9 cellular contexts compared by ENCODE assay signal in the genomic region with DNA sequence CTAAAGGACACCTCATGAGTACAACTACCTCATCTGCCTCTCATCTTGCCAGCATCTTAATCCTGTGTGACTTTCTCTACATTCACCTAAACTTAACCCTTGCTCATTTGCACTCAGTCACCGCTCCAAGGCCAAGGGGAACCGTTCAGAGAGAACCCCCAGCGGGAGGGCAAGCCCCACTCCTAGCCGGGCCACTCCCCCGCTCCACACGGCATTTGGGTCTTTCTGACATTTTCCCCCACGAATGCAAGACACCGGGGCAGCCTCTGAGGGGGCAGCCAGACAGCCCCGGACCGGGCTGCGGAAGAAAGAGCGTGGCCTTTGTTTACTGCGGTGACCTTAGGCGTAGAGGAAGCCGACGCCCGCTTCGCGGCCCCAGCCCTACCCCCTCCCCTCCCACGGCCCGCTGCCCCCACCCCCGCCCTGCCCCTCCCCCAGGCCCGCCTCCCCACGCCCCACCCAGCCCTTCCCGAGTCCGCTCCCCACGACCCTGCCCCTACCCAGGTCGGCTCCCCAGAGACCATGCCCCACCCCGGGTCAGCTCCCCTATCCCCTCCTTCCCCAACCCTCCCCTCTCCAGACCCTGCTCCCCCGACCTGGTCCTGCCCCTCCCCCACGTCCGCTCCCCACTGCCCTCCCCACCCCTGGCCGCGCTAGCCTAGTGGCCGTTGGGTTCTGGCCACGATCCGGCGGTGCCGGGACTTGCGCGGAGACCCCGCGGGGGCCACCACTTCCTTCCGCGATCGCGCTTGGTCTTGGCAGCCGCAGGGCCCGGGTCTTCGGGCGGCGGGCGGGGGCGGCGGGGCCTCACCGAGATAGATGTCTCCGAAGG. TPM values are rescaled to one million over a fixed set of nuclear protein-coding genes. Genes with fewer than 3 reads are reported as not detected.
A peak's percentile ranks its signal among the peaks of the same experiment; 100 is the strongest.
DNase-seq lines count a peak whose midpoint lies in the region; FAIRE-seq and TF ChIP-seq lines count a peak whose summit lies in the region.
"Had no signal": no experiment of that assay in that cellular context is flagged by ENCODE, and none has a peak within 500 bp of the region (broad histone marks: within the 10 kb centered on the region; RNA-seq: fewer than 3 reads in every experiment).

No MANE protein-coding gene starts in this region.

- H3K36me3 Mint-ChIP-seq in activated T-helper 1 cell treated with anti-CD3 and anti-CD28 coated beads, Interleukin-12 subunit alpha, Interleukin-12 subunit beta, Interleukin-2, Interleukin-4 antibody, amounts not matched to agents 30 ng/mL and 10 ng/mL and 1 ng/mL, durations not matched to agents 14 hours and 24 hours and 36 hours (ENCODE audit: low read depth): peaks cover 29% of the 10 kb centered on the region
- H3K36me3 Mint-ChIP-seq in osteocyte (ENCODE audit: unreplicated experiment): peaks cover 17% of the 10 kb centered on the region

- peak overlapping the region; percentile 62 for H3K4me3 ChIP-seq in NB4 (ENCODE audit: low read depth, low read length)

- intact Hi-C loops in activated T-helper 1 cell treated with anti-CD3 and anti-CD28 coated beads, Interleukin-12 subunit alpha, Interleukin-12 subunit beta, Interleukin-2, Interleukin-4 antibody, amounts not matched to agents 30 ng/mL and 10 ng/mL and 1 ng/mL, durations not matched to agents 14 hours and 24 hours and 36 hours (cut with micrococcal nuclease): loop anchor here (1.0 to 5.0 kb wide), 7 partner anchors 20 to 426 kb away; partner anchors contain the start of genes CD7, HEXD, OGFOD3 and RAB40B
- intact Hi-C loops in posterior vena cava (cut with DNase I): no loop called here

- no peaks in the 10 kb centered on the region for H3K9me3 Mint-ChIP-seq in activated T-helper 1 cell treated with anti-CD3 and anti-CD28 coated beads, Interleukin-12 subunit alpha, Interleukin-12 subunit beta, Interleukin-2, Interleukin-4 antibody, amounts not matched to agents 30 ng/mL and 10 ng/mL and 1 ng/mL, durations not matched to agents 14 hours and 24 hours and 36 hours
- no peaks in the 10 kb centered on the region for H3K9me3 Mint-ChIP-seq in osteocyte (ENCODE audit: unreplicated experiment)

- H3K4me3 Mint-ChIP-seq in activated T-helper 1 cell treated with anti-CD3 and anti-CD28 coated beads, Interleukin-12 subunit alpha, Interleukin-12 subunit beta, Interleukin-2, Interleukin-4 antibody, amounts not matched to agents 30 ng/mL and 10 ng/mL and 1 ng/mL, durations not matched to agents 14 hours and 24 hours and 36 hours: peak overlapping the region; percentile 94
- peak overlapping the region; percentile 91 for H3K4me3 Mint-ChIP-seq in osteocyte (ENCODE audit: unreplicated experiment)

- TF ChIP-seq CTCF in NB4 (IDR thresholded peaks at IDR 0.05; ENCODE audit: low read depth, low read length) (no peak), osteocyte (IDR thresholded peaks at IDR 0.05) (no peak)

- H3K27me3 Mint-ChIP-seq in activated T-helper 1 cell treated with anti-CD3 and anti-CD28 coated beads, Interleukin-12 subunit alpha, Interleukin-12 subunit beta, Interleukin-2, Interleukin-4 antibody, amounts not matched to agents 30 ng/mL and 10 ng/mL and 1 ng/mL, durations not matched to agents 14 hours and 24 hours and 36 hours (ENCODE audit: insufficient read depth): peaks cover 2% of the 10 kb centered on the region
- H3K27me3 Mint-ChIP-seq in osteocyte (ENCODE audit: unreplicated experiment): no peaks in the 10 kb centered on the region

- peaks cover 45% of the 10 kb centered on the region for H3K4me1 Mint-ChIP-seq in activated T-helper 1 cell treated with anti-CD3 and anti-CD28 coated beads, Interleukin-12 subunit alpha, Interleukin-12 subunit beta, Interleukin-2, Interleukin-4 antibody, amounts not matched to agents 30 ng/mL and 10 ng/mL and 1 ng/mL, durations not matched to agents 14 hours and 24 hours and 36 hours (ENCODE audit: low read depth)
- H3K4me1 Mint-ChIP-seq in osteocyte (ENCODE audit: unreplicated experiment): peaks cover 51% of the 10 kb centered on the region

- no peak for TF ChIP-seq POLR2A in NB4 (IDR thresholded peaks at IDR 0.05; ENCODE audit: extremely low read depth, insufficient read length)

- no peak for FAIRE-seq in frontal cortex (lab: Jason Lieb, UNC)
- FAIRE-seq: endometrium had no signal

- peak; percentile 63 for DNase-seq in NCI-H146 (lab: John Stamatoyannopoulos, UW)
- no peak for DNase-seq in NCI-H146 treated with DMSO at 0.1 percent for 48 hours (lab: John Stamatoyannopoulos, UW; ENCODE audit: unreplicated experiment)
- peak; percentile 54 for DNase-seq in NB4 (ENCODE audit: low read depth)
- peak; percentile 44 for DNase-seq in activated T-helper 1 cell treated with anti-CD3 and anti-CD28 coated beads, Interleukin-12 subunit alpha, Interleukin-12 subunit beta, Interleukin-2, Interleukin-4 antibody, amounts not matched to agents 30 ng/mL and 10 ng/mL and 1 ng/mL, durations not matched to agents 14 hours and 24 hours and 36 hours (ENCODE audit: low spot score)
- peak; percentile 73 to 74 for DNase-seq in frontal cortex (ENCODE audit: low spot score in 2 of 2)
- DNase-seq in osteocyte (ENCODE audit: extremely low spot score, unreplicated experiment): no peak
- no peak for DNase-seq in GF-D8 (lab: John Stamatoyannopoulos, UW)
- no peak for DNase-seq in posterior vena cava (ENCODE audit: low spot score)

- H3K27ac Mint-ChIP-seq in activated T-helper 1 cell treated with anti-CD3 and anti-CD28 coated beads, Interleukin-12 subunit alpha, Interleukin-12 subunit beta, Interleukin-2, Interleukin-4 antibody, amounts not matched to agents 30 ng/mL and 10 ng/mL and 1 ng/mL, durations not matched to agents 14 hours and 24 hours and 36 hours: peak overlapping the region; percentile 99
- peak overlapping the region; percentile 99 for H3K27ac Mint-ChIP-seq in osteocyte (ENCODE audit: unreplicated experiment)

RNA-seq across cellular contexts. Expression of gene CSNK1D, which starts 0.8 kb away (rescaled TPM):
- 154 and 161 TPM in 2 replicates for total RNA-seq in activated T-helper 1 cell treated with anti-CD3 and anti-CD28 coated beads, Interleukin-12 subunit alpha, Interleukin-12 subunit beta, Interleukin-2, Interleukin-4 antibody, amounts not matched to agents 30 ng/mL and 10 ng/mL and 1 ng/mL, durations not matched to agents 14 hours and 24 hours and 36 hours
- total RNA-seq in frontal cortex (22.8 TPM), osteocyte (118 and 124 TPM in 2 replicates), posterior vena cava (100 to 1,000 TPM in 1 of 2 donors, 10 to 100 TPM in 1; 93.6 to 103 TPM)

RNA-seq across cellular contexts. Expression of gene SLC16A3, which starts 43.9 kb away (rescaled TPM):
- total RNA-seq in activated T-helper 1 cell treated with anti-CD3 and anti-CD28 coated beads, Interleukin-12 subunit alpha, Interleukin-12 subunit beta, Interleukin-2, Interleukin-4 antibody, amounts not matched to agents 30 ng/mL and 10 ng/mL and 1 ng/mL, durations not matched to agents 14 hours and 24 hours and 36 hours: 111 and 115 TPM in 2 replicates
- total RNA-seq in frontal cortex (2.0 TPM), osteocyte (12.9 and 18.1 TPM in 2 replicates), posterior vena cava (10 to 100 TPM; 53.7 to 65.6 TPM)

RNA-seq across cellular contexts. Expression of gene CD7, which starts 44.7 kb away (rescaled TPM):
- total RNA-seq in activated T-helper 1 cell treated with anti-CD3 and anti-CD28 coated beads, Interleukin-12 subunit alpha, Interleukin-12 subunit beta, Interleukin-2, Interleukin-4 antibody, amounts not matched to agents 30 ng/mL and 10 ng/mL and 1 ng/mL, durations not matched to agents 14 hours and 24 hours and 36 hours: 454 and 455 TPM in 2 replicates
- total RNA-seq in frontal cortex (not detected), osteocyte (1.0 TPM in 2 replicates), posterior vena cava (1 to 10 TPM; 1.9 to 3.0 TPM)

Comparison
In these comparisons a context has a peak if more than half of its experiments do, and no peak if none do; other contexts are left out.
1. DNase-seq: peak in NCI-H146 (single experiment), NB4 (single experiment), activated T-helper 1 cell treated with anti-CD3 and anti-CD28 coated beads, Interleukin-12 subunit alpha, Interleukin-12 subunit beta, Interleukin-2, Interleukin-4 antibody, amounts not matched to agents 30 ng/mL and 10 ng/mL and 1 ng/mL, durations not matched to agents 14 hours and 24 hours and 36 hours (single experiment) and frontal cortex (2 of 2); none in NCI-H146 treated with DMSO at 0.1 percent for 48 hours (single experiment), osteocyte (single experiment), GF-D8 (single experiment) and posterior vena cava (single experiment).
2. RNA of gene CD7, which starts 44.7 kb away (total RNA-seq): 454 to 455 TPM in activated T-helper 1 cell treated with anti-CD3 and anti-CD28 coated beads, Interleukin-12 subunit alpha, Interleukin-12 subunit beta, Interleukin-2, Interleukin-4 antibody, amounts not matched to agents 30 ng/mL and 10 ng/mL and 1 ng/mL, durations not matched to agents 14 hours and 24 hours and 36 hours; 1.9 to 3.0 TPM in posterior vena cava, 1.0 TPM in osteocyte and not detected in frontal cortex (single experiment); every median in the first group is over 100 times any median in the second.